1 cellular context compared by ENCODE assay signal in genomic region chr17:39401412-39402278, GRCh38.
TF ChIP-seq lines count a peak whose summit lies in the region.

TSS of gene FBXL20 (minus strand) at chr17:39401626. CDS start at chr17:39401402, 224 bp downstream.

TF ChIP-seq in HepG2, 621 proteins besides CTCF, POLR2A, EP300 and RAD21 (continued from another document and continues in another):
- 0 out of 2 replicates have a peak, but pooled peaks have one; percentile 53 for TF ChIP-seq PRDM4 (CRISPR knock-in tag; IDR thresholded peaks at IDR 0.05; ENCODE audit: borderline replicate concordance)
- TF ChIP-seq HINFP (CRISPR knock-in tag; IDR thresholded peaks at IDR 0.05; ENCODE audit: low read depth): 0 out of 2 replicates have a peak, but pooled peaks have one; percentile 75
- TF ChIP-seq ZBTB7A (CRISPR knock-in tag; IDR thresholded peaks at IDR 0.05): peak; percentile 41
- TF ChIP-seq AKAP8 (CRISPR knock-in tag; IDR thresholded peaks at IDR 0.05): peak; percentile 48; the same call in 1 of the 2 replicates
- TF ChIP-seq ZSCAN21 (CRISPR knock-in tag; IDR thresholded peaks at IDR 0.05; ENCODE audit: borderline replicate concordance): peak; percentile 58; the same call in 1 of the 2 replicates
- TF ChIP-seq ZNF619 (CRISPR knock-in tag; IDR thresholded peaks at IDR 0.05): 0 out of 2 replicates have a peak, but pooled peaks have one; percentile 41
- TF ChIP-seq NFYC (CRISPR knock-in tag; IDR thresholded peaks at IDR 0.05): peak; percentile 92
- TF ChIP-seq ZNF253 (CRISPR knock-in tag; IDR thresholded peaks at IDR 0.05; ENCODE audit: borderline replicate concordance): no peak
- peak; percentile 48; the same call in 1 of the 2 replicates for TF ChIP-seq ATF7-NPFF (CRISPR knock-in tag; IDR thresholded peaks at IDR 0.05; ENCODE audit: low read depth)
- peak; percentile 35 for TF ChIP-seq YY1 (IDR thresholded peaks at IDR 0.05; ENCODE audit: insufficient read depth, insufficient replicate concordance, low read depth, low read length)
- no peak for TF ChIP-seq ZMAT3 (CRISPR knock-in tag; conservative IDR thresholded peaks at IDR 0.05)
- TF ChIP-seq WIZ (CRISPR knock-in tag; IDR thresholded peaks at IDR 0.05): no peak
- peak; percentile 100 for TF ChIP-seq ZNF281 (CRISPR knock-in tag; IDR thresholded peaks at IDR 0.05; ENCODE audit: borderline replicate concordance)
- TF ChIP-seq TARDBP (CRISPR knock-in tag; IDR thresholded peaks at IDR 0.05): no peak; the same call in 1 of the 2 replicates
- TF ChIP-seq CBX5 (CRISPR knock-in tag; IDR thresholded peaks at IDR 0.05; ENCODE audit: borderline replicate concordance): peak; percentile 74; the same call in 1 of the 2 replicates
- TF ChIP-seq CREB3 (CRISPR knock-in tag; IDR thresholded peaks at IDR 0.05): peak; percentile 74; the same call in 1 of the 2 replicates
- TF ChIP-seq ZNF646 (CRISPR knock-in tag; IDR thresholded peaks at IDR 0.05): no peak
- peak; percentile 35; the same call in 1 of the 2 replicates for TF ChIP-seq ZNF235 (CRISPR knock-in tag; IDR thresholded peaks at IDR 0.05; ENCODE audit: borderline replicate concordance)
- no peak for TF ChIP-seq ATF5 (CRISPR knock-in tag; IDR thresholded peaks at IDR 0.05; ENCODE audit: low read depth)
- TF ChIP-seq EEA1 (CRISPR knock-in tag; IDR thresholded peaks at IDR 0.05; ENCODE audit: borderline replicate concordance): peak; percentile 44; the same call in 1 of the 2 replicates
- peak; percentile 26; the same call in 1 of the 2 replicates for TF ChIP-seq ZNF263 (CRISPR knock-in tag; IDR thresholded peaks at IDR 0.05)
- TF ChIP-seq MEF2D (CRISPR knock-in tag; IDR thresholded peaks at IDR 0.05): no peak
- TF ChIP-seq SIX1 (CRISPR knock-in tag; IDR thresholded peaks at IDR 0.05; ENCODE audit: borderline replicate concordance): no peak
- TF ChIP-seq DNMT3B (CRISPR knock-in tag; conservative IDR thresholded peaks at IDR 0.05): no peak
- TF ChIP-seq ZBTB26 (CRISPR knock-in tag; IDR thresholded peaks at IDR 0.05; ENCODE audit: borderline replicate concordance): 0 out of 2 replicates have a peak, but pooled peaks have one; percentile 49
- peak; percentile 87 for TF ChIP-seq ASH2L (IDR thresholded peaks at IDR 0.05; ENCODE audit: insufficient read length, low read depth, low read length)
- peak; percentile 3; the same call in 1 of the 2 replicates for TF ChIP-seq CREB1 (IDR thresholded peaks at IDR 0.05)
- no peak for TF ChIP-seq CREB1 (CRISPR knock-in tag; IDR thresholded peaks at IDR 0.05)
- TF ChIP-seq MAF1 (CRISPR knock-in tag; IDR thresholded peaks at IDR 0.05; ENCODE audit: borderline replicate concordance): peak; percentile 69; the same call in 1 of the 2 replicates
- no peak for TF ChIP-seq ZNF362 (CRISPR knock-in tag; IDR thresholded peaks at IDR 0.05; ENCODE audit: borderline replicate concordance)
- TF ChIP-seq ZNF644 (CRISPR knock-in tag; IDR thresholded peaks at IDR 0.05; ENCODE audit: low read depth): no peak
- no peak for TF ChIP-seq SP140L (CRISPR knock-in tag; IDR thresholded peaks at IDR 0.05; ENCODE audit: borderline replicate concordance)
- peak; percentile 32; the same call in 1 of the 2 replicates for TF ChIP-seq ZNF768 (CRISPR knock-in tag; IDR thresholded peaks at IDR 0.05)
- TF ChIP-seq RXRA (CRISPR knock-in tag; IDR thresholded peaks at IDR 0.05): peak; percentile 28
- 0 out of 2 replicates have a peak, but pooled peaks have one; percentile 3 for TF ChIP-seq KDM3A (CRISPR knock-in tag; IDR thresholded peaks at IDR 0.05; ENCODE audit: low read depth)
- TF ChIP-seq ZBTB25 (CRISPR knock-in tag; IDR thresholded peaks at IDR 0.05): peak; percentile 98
- TF ChIP-seq SIN3A (IDR thresholded peaks at IDR 0.05; ENCODE audit: borderline replicate concordance, low read depth, low read length): peak; percentile 88
- TF ChIP-seq CREM (IDR thresholded peaks at IDR 0.05): no peak
- TF ChIP-seq CREM (CRISPR knock-in tag; IDR thresholded peaks at IDR 0.05): no peak
- no peak for TF ChIP-seq NPAS2 (CRISPR knock-in tag; IDR thresholded peaks at IDR 0.05; ENCODE audit: borderline replicate concordance)
